9 cellular contexts compared by ENCODE assay signal in the genomic region with DNA sequence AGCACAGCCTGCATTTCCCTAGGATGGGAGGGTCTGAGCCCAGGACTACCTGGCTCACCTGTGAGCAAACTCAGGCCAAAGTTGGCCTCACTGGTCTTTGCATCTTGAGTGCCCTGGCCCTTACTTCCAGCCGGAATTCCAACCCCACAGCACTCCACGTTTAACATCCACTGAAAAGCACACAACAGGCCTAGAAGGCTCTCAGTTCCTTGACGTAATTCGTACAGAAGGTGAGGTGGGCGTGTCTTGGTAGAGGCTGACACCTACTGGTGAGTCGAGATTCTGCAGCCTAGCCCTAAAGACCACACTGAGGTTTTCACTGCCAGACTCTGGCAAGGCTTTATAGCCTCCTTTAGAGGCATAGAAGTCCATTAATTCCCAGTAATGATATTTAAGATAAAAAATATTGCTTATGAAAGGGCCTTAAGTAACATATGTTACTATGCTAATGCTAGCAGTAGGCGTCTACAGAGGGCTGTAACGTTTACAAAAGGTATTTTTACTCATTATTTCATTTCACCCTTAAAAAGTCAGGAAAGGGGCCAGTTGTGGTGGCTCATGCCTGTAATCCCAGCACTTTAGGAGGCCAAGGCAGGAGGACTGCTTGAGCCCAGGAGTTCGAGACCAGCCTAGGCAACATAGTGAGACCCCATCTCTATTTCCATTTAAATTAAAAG.
DNase-seq lines count a peak whose midpoint lies in the region; ATAC-seq and TF ChIP-seq lines count a peak whose summit lies in the region.
"Had no signal": no experiment of that assay in that cellular context is flagged by ENCODE, and none has a peak within 500 bp of the region (broad histone marks: within the 10 kb centered on the region; RNA-seq: fewer than 3 reads in every experiment).

No MANE protein-coding gene starts in this region.

- peak overlapping the region in 1 of 2 donors; percentile 38 for H3K27ac Mint-ChIP-seq in effector memory CD8-positive, alpha-beta T cell
- H3K27ac Mint-ChIP-seq in natural killer cell treated with Interleukin-12 subunit alpha and Interleukin-12 subunit beta and Interleukin-15 and Interleukin-18, amount 100 ng/mL, for 72 hours = peak overlapping the region; percentile 56 to 62

- peaks cover 8% of the 10 kb centered on the region for H3K4me1 ChIP-seq in testis

- no peak overlapping the region for H3K4me3 ChIP-seq in testis
- H3K4me3 ChIP-seq: skin epidermis had no signal

- no peaks in the 10 kb centered on the region for H3K36me3 ChIP-seq in testis (ENCODE audit: low read depth, missing control alignments)

- H3K4me3 Mint-ChIP-seq in effector memory CD8-positive, alpha-beta T cell = no peak overlapping the region
- no peak overlapping the region for H3K4me3 Mint-ChIP-seq in natural killer cell treated with Interleukin-12 subunit alpha and Interleukin-12 subunit beta and Interleukin-15 and Interleukin-18, amount 100 ng/mL, for 72 hours

- TF ChIP-seq POLR2A in testis (IDR thresholded peaks at IDR 0.05) = no peak

- peaks cover 0 to 1% of the 10 kb centered on the region in 2 donors for H3K9me3 Mint-ChIP-seq in effector memory CD8-positive, alpha-beta T cell
- H3K9me3 Mint-ChIP-seq in natural killer cell treated with Interleukin-12 subunit alpha and Interleukin-12 subunit beta and Interleukin-15 and Interleukin-18, amount 100 ng/mL, for 72 hours = no peaks in the 10 kb centered on the region

- H3K36me3 Mint-ChIP-seq in effector memory CD8-positive, alpha-beta T cell (ENCODE audit: insufficient read depth) = peaks cover 17% of the 10 kb centered on the region
- H3K36me3 Mint-ChIP-seq in natural killer cell treated with Interleukin-12 subunit alpha and Interleukin-12 subunit beta and Interleukin-15 and Interleukin-18, amount 100 ng/mL, for 72 hours = no peaks in the 10 kb centered on the region

- H3K27me3 ChIP-seq in testis = no peaks in the 10 kb centered on the region

- peaks cover 7 to 19% of the 10 kb centered on the region in 2 donors for H3K4me1 Mint-ChIP-seq in effector memory CD8-positive, alpha-beta T cell (ENCODE audit: low read depth in 2 of 2)
- peaks cover 6 to 17% of the 10 kb centered on the region in 2 donors for H3K4me1 Mint-ChIP-seq in natural killer cell treated with Interleukin-12 subunit alpha and Interleukin-12 subunit beta and Interleukin-15 and Interleukin-18, amount 100 ng/mL, for 72 hours (ENCODE audit: low read depth in 2 of 2)

- peak; percentile 67 for TF ChIP-seq CTCF in GM13976 (IDR thresholded peaks at IDR 0.05; ENCODE audit: borderline replicate concordance, control extremely low read depth, extremely low read depth, insufficient read depth, missing control alignments)
- TF ChIP-seq CTCF in testis (IDR thresholded peaks at IDR 0.05) = peak; percentile 63 to 77 (median 71)

- in situ Hi-C loops in ACHN (cut with HindIII; ENCODE audit: low pct_ligation_motif_present, low pct_unique_long_range_greater_than_20kb, low sequenced_read_pairs) (no loop called here), GM13976 (cut with MboI; ENCODE audit: low sequenced_read_pairs, unreplicated experiment) (no loop called here)

- no peak overlapping the region for H3K27ac ChIP-seq in testis
- H3K27ac ChIP-seq: skin epidermis had no signal

- DNase-seq in ACHN = peak; percentile 78
- DNase-seq in GM13976 (ENCODE audit: low spot score) = peak; percentile 79
- peak; percentile 34 for DNase-seq in NCI-H2227 treated with DMSO at 0.1 percent for 48 hours (lab: John Stamatoyannopoulos, UW)
- DNase-seq in activated CD4-positive, alpha-beta T cell treated with anti-CD3 and anti-CD28 coated beads, Interleukin-2, amount 50 U/mL, for 48 hours = peak; percentile 69 to 78
- DNase-seq in effector memory CD8-positive, alpha-beta T cell = peak; percentile 63 to 74 (median 67)
- DNase-seq in natural killer cell treated with Interleukin-12 subunit alpha and Interleukin-12 subunit beta and Interleukin-15 and Interleukin-18, amount 100 ng/mL, for 72 hours (ENCODE audit: low spot score) = peak; percentile 70
- peak; percentile 78 for DNase-seq in testis
- DNase-seq in NCI-H1436 (lab: John Stamatoyannopoulos, UW) = no peak

- H3K9me3 ChIP-seq in testis = no peaks in the 10 kb centered on the region

- peak; percentile 89 for ATAC-seq in effector memory CD8-positive, alpha-beta T cell (replicated peaks)
- peak; percentile 82 to 85 for ATAC-seq in natural killer cell treated with Interleukin-12 subunit alpha and Interleukin-12 subunit beta and Interleukin-15 and Interleukin-18, amount 100 ng/mL, for 72 hours

- no peaks in the 10 kb centered on the region for H3K27me3 Mint-ChIP-seq in effector memory CD8-positive, alpha-beta T cell
- H3K27me3 Mint-ChIP-seq in natural killer cell treated with Interleukin-12 subunit alpha and Interleukin-12 subunit beta and Interleukin-15 and Interleukin-18, amount 100 ng/mL, for 72 hours = no peaks in the 10 kb centered on the region

- 66 to 68% methylated on average over 9 of the region's 9 CpGs for WGBS in testis, 2 donors

- intact Hi-C loops in testis (cut with DNase I; ENCODE audit: low total_unique reads) = no loop called here
